ENCODE assay signal across 8 cellular contexts in the genomic region with DNA sequence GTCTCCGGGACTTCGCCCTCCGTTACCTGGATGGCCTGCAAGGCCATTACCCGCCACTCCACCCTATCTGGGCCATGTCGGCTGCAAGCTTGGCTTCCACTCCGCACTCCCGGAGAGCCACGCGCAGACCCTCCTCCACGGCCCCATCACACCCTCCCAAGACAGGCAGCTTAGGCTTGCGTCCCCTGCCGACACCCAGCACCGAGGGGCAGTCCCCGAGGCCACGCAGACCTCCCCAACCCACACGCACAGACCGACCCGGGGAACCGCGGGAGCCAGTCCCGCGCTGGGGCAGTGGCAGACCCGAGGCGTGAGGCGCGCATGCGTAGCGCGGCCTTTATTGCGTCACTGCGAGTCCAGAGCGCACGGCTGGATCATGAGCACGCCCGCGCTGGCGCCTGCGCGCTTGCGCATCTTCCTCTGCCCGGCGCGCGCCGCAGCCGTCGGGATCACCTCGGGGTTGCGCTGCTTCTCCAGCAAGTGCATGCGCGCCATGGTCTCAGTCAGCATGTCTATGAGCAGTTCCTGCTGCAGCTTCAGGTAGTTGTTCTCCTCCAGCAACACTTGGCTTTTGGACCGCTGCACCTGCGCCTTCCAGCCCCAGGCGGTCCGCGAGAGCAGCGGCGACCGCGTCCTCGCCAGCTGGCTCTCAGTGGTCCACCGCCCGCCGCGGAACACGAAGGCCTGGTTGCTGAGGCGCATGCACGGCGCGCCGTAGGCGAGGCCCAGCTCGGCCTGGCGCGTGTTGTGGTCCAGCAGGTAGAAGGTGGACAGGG. TPM values are rescaled to one million over a fixed set of nuclear protein-coding genes. Genes with fewer than 3 reads are reported as not detected.
A peak's percentile ranks its signal among the peaks of the same experiment; 100 is the strongest.
DNase-seq lines count a peak whose midpoint lies in the region; ATAC-seq and TF ChIP-seq lines count a peak whose summit lies in the region.

No MANE protein-coding gene starts in this region.

- H3K36me3 Mint-ChIP-seq in nephron progenitor cell (ENCODE audit: low read depth), result peaks cover 27% of the 10 kb centered on the region

- H3K27ac Mint-ChIP-seq in nephron progenitor cell, result peak overlapping the region; percentile 96

- no peak for TF ChIP-seq CTCF in nephron progenitor cell (IDR thresholded peaks at IDR 0.05)

- peak; percentile 90 for ATAC-seq in stimulated activated naive CD8-positive, alpha-beta T cell treated with anti-CD3 and anti-CD28 coated beads, Interleukin-15, Interleukin-2, amounts not matched to agents 100 U/mL and 50 U/mL, for 24 hours

- DNase-seq in ELF-1 (ENCODE audit: low read depth, low spot score) (peak; percentile 97), H7 (peak; percentile 97), LoVo (ENCODE audit: low spot score) (peak; percentile 98), fibroblast of the conjunctiva (ENCODE audit: low read depth) (peak; percentile 90), nephron progenitor cell (peak; percentile 94)
- peak; percentile 97 for DNase-seq in activated effector memory CD4-positive, alpha-beta T cell treated with anti-CD3 and anti-CD28 coated beads, Interleukin-2, amount 50 U/mL, for 16 hours
- DNase-seq in stimulated activated naive CD8-positive, alpha-beta T cell treated with anti-CD3 and anti-CD28 coated beads, Interleukin-15, Interleukin-2, amounts not matched to agents 100 U/mL and 50 U/mL, for 24 hours, result peak; percentile 96

- H3K27me3 Mint-ChIP-seq in nephron progenitor cell (ENCODE audit: low read depth, poor library complexity), result peaks cover 19% of the 10 kb centered on the region

- no peaks in the 10 kb centered on the region; the same call in 1 of the 2 replicates for H3K36me3 ChIP-seq in H7 (replicated peaks; ENCODE audit: control insufficient read depth, insufficient read depth, low read length)

- H3K27me3 ChIP-seq in H7 (ENCODE audit: control insufficient read depth, insufficient read depth, low read length), result no peaks in the 10 kb centered on the region; the same call in 1 of the 2 replicates

- peak overlapping the region; percentile 74 for H3K4me3 ChIP-seq in H7 (ENCODE audit: insufficient read depth, low read depth, low read length)

- peaks cover 12% of the 10 kb centered on the region for H3K9me3 Mint-ChIP-seq in nephron progenitor cell

- peak; percentile 99 for TF ChIP-seq POLR2A in Raji (IDR thresholded peaks at IDR 0.05; ENCODE audit: insufficient read depth, low read depth, low read length)

- peak overlapping the region; percentile 96 for H3K4me3 Mint-ChIP-seq in nephron progenitor cell

- peaks cover 40% of the 10 kb centered on the region for H3K4me1 Mint-ChIP-seq in nephron progenitor cell

RNA-seq across cellular contexts. Expression of gene CBY3, which starts 2.4 kb away (rescaled TPM):
- total RNA-seq in H7 (2014; rRNA removed; shearing (Covaris generic)), result 0.44 TPM in 1 of 2 replicates, not detected in the other

RNA-seq across cellular contexts. Expression of gene CANX, which starts 20.3 kb away (rescaled TPM):
- 263 and 304 TPM in 2 replicates for total RNA-seq in H7 (2014; rRNA removed; shearing (Covaris generic))

RNA-seq across cellular contexts. Expression of gene MAML1, which starts 54.2 kb away (rescaled TPM):
- total RNA-seq in H7 (2014; rRNA removed; shearing (Covaris generic)), result 21.5 and 22.3 TPM in 2 replicates

RNA-seq across cellular contexts. Expression of gene HNRNPH1, which starts 55.0 kb away (rescaled TPM):
- 423 and 527 TPM in 2 replicates for total RNA-seq in H7 (2014; rRNA removed; shearing (Covaris generic))

Comparison
In these comparisons a context has a peak if more than half of its experiments do, and no peak if none do; other contexts are left out.
1. Peak in every context shown above with its lines: DNase-seq, ATAC-seq and H3K4me3 ChIP-seq.